In genomic region chr18:26545737-26546136, GRCh38 we compare ENCODE assay signal across 1 cellular context.
TF ChIP-seq lines count a peak whose summit lies in the region.

No MANE protein-coding gene starts in this region.

TF ChIP-seq in H1, 55 proteins besides CTCF, POLR2A, EP300 and RAD21:
- TF ChIP-seq KDM1A (IDR thresholded peaks at IDR 0.05; ENCODE audit: borderline replicate concordance, low read length) (no peak), CEBPB (IDR thresholded peaks at IDR 0.05; ENCODE audit: low read depth, low read length) (no peak), HDAC2 (IDR thresholded peaks at IDR 0.05; ENCODE audit: borderline replicate concordance in 1 of 2, low read depth in 2 of 2, low read length in 2 of 2) (no peak), ATF3 (IDR thresholded peaks at IDR 0.05; ENCODE audit: insufficient read depth, low read depth, low read length) (no peak), HDAC6 (IDR thresholded peaks at IDR 0.05; ENCODE audit: low read depth, low read length) (no peak), TCF12 (IDR thresholded peaks at IDR 0.05; ENCODE audit: low read depth, low read length) (no peak), ASH2L (IDR thresholded peaks at IDR 0.05; ENCODE audit: low read length) (no peak), TEAD4 (IDR thresholded peaks at IDR 0.05; ENCODE audit: low read depth, low read length) (no peak), EZH2 (IDR thresholded peaks at IDR 0.05; ENCODE audit: low read depth, low read length, severe bottlenecking) (no peak), BRCA1 (IDR thresholded peaks at IDR 0.05; ENCODE audit: low read depth, low read length) (no peak), EGR1 (IDR thresholded peaks at IDR 0.05; ENCODE audit: borderline replicate concordance, low read depth, low read length) (no peak), SIN3A (conservative IDR thresholded peaks at IDR 0.05 in 1 of 2, IDR thresholded peaks at IDR 0.05 in 1 of 2; ENCODE audit: low read depth in 1 of 2, low read length in 2 of 2) (no peak), MAFK (IDR thresholded peaks at IDR 0.05; ENCODE audit: low read depth, low read length) (no peak), ZNF274 (IDR thresholded peaks at IDR 0.05; ENCODE audit: borderline replicate concordance, extremely low read depth, low read length) (no peak), SIRT6 (IDR thresholded peaks at IDR 0.05; ENCODE audit: low read length) (no peak), MAX (IDR thresholded peaks at IDR 0.05) (no peak), SP1 (IDR thresholded peaks at IDR 0.05; ENCODE audit: low read depth, low read length) (no peak), RBBP5 (IDR thresholded peaks at IDR 0.05; ENCODE audit: borderline replicate concordance, low read depth, low read length) (no peak)
